In the genomic region with DNA sequence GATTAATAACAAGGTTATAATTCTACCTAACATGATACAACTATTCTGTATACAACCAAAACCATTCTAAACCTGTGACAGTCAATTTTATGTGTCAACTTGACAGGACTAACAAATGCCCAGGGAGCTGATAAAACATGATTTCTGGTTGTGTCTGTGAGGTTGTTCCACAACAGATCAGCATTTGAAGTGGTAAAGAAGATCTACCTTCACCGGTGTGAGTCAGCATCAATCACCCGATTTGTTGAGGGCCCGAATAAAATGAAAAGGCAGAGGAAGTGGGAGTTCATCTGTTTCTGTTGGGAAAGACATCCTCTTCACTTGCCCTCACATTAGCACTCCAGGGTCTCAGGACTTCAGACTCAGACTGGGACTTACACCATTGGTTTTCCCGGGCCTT, we compare ENCODE assay signal across 1 cellular context.
TF ChIP-seq lines count a peak whose summit lies in the region.

No MANE protein-coding gene starts in this region.

TF ChIP-seq in HepG2, 621 proteins besides CTCF, POLR2A, EP300 and RAD21 (continued from another document):
- TF ChIP-seq SNRNP70 (IDR thresholded peaks at IDR 0.05; ENCODE audit: low read depth, low read length): no peak
